In the genomic region with DNA sequence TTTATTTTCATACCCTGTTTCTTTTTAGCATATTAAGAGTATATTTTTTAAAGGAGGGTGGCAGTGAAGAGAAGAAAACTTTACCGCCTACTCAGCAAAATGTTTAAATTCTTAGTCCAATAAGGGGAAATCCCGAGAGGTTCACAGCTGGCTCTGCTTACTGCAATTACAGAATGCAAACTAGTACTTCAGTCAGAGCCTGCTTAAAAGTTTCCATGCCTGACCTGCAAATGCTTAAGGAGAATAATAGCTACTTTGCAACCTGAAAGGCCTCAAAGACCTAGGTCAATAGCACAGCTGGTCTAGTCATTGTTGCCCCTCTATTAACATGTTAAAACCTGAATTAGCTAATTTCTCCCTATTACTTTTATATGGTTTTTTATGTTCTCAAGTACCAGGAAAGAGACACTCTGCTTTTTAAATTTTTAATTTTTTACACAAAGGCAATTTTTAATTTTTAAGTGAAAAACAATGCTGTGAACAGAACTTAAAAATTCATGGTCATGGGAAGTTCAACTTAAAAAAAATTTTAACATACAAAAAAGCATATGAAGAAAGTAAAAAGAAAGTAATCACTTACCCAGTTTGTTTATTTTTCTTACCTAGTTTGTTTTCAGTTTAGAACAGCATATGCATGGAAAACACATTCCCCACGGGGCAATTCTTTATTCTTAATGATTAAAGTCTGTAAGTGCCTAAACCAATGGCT, we compare ENCODE assay signal across 14 cellular contexts.
DNase-seq lines count a peak whose midpoint lies in the region; ATAC-seq, FAIRE-seq and TF ChIP-seq lines count a peak whose summit lies in the region.
"Had no signal": no experiment of that assay in that cellular context is flagged by ENCODE, and none has a peak within 500 bp of the region (broad histone marks: within the 10 kb centered on the region; RNA-seq: fewer than 3 reads in every experiment).

No MANE protein-coding gene starts in this region.

- H3K4me1 Mint-ChIP-seq in nephron progenitor cell = peaks cover 63% of the 10 kb centered on the region
- no peaks in the 10 kb centered on the region for H3K4me1 Mint-ChIP-seq in stimulated activated naive B cell treated with anti-CD40 and anti-IgM and Interleukin-4, amounts not matched to agents 10 μg/mL and 1 μg/mL and 100 μg/mL, for 72 hours

- H3K36me3 Mint-ChIP-seq in nephron progenitor cell (ENCODE audit: low read depth) = peaks cover 7% of the 10 kb centered on the region
- no peaks in the 10 kb centered on the region for H3K36me3 Mint-ChIP-seq in stimulated activated naive B cell treated with anti-CD40 and anti-IgM and Interleukin-4, amounts not matched to agents 10 μg/mL and 1 μg/mL and 100 μg/mL, for 72 hours
- H3K36me3 Mint-ChIP-seq: activated naive CD8-positive, alpha-beta T cell treated with anti-CD3 and anti-CD28 coated beads for 36 hours had no signal

- no peak for DNase-seq in nephron progenitor cell
- no peak for DNase-seq in pancreas
- DNase-seq in stimulated activated naive B cell treated with anti-CD40 and anti-IgM and Interleukin-4, amounts not matched to agents 10 μg/mL and 1 μg/mL and 100 μg/mL, for 72 hours = no peak
- no peak for DNase-seq in caudate nucleus (lab: John Stamatoyannopoulos, UW)
- no peak for DNase-seq in ureter (ENCODE audit: low spot score)
- DNase-seq: activated CD4-positive, alpha-beta T cell treated with anti-CD3 and anti-CD28 coated beads for 4 hours; activated naive CD8-positive, alpha-beta T cell treated with anti-CD3 and anti-CD28 coated beads for 36 hours; NCI-H187 treated with DMSO at 0.1 percent for 48 hours; Right ventricle myocardium superior; small intestine; stimulated activated naive CD4-positive, alpha-beta T cell had no signal

- no peak overlapping the region for H3K4me3 ChIP-seq in pancreas

- FAIRE-seq in endometrium (lab: Jason Lieb, UNC) = peak; percentile 87
- no peak for FAIRE-seq in pancreas (lab: Jason Lieb, UNC)
- FAIRE-seq: small intestine had no signal

- no peaks in the 10 kb centered on the region for H3K4me1 ChIP-seq in pancreas

- H3K27me3 Mint-ChIP-seq in nephron progenitor cell (ENCODE audit: low read depth, poor library complexity) = no peaks in the 10 kb centered on the region
- no peaks in the 10 kb centered on the region for H3K27me3 Mint-ChIP-seq in stimulated activated naive B cell treated with anti-CD40 and anti-IgM and Interleukin-4, amounts not matched to agents 10 μg/mL and 1 μg/mL and 100 μg/mL, for 72 hours

- peak overlapping the region; percentile 7 for H3K4me3 Mint-ChIP-seq in nephron progenitor cell
- no peak overlapping the region for H3K4me3 Mint-ChIP-seq in stimulated activated naive B cell treated with anti-CD40 and anti-IgM and Interleukin-4, amounts not matched to agents 10 μg/mL and 1 μg/mL and 100 μg/mL, for 72 hours
- H3K4me3 Mint-ChIP-seq: activated naive CD8-positive, alpha-beta T cell treated with anti-CD3 and anti-CD28 coated beads for 36 hours had no signal

- 45 to 63% methylated on average over 3 of the region's 3 CpGs for WGBS in pancreas, 2 donors

- no peaks in the 10 kb centered on the region for H3K9me3 ChIP-seq in pancreas

- TF ChIP-seq CTCF in nephron progenitor cell (IDR thresholded peaks at IDR 0.05) (no peak), pancreas (IDR thresholded peaks at IDR 0.05) (no peak)

- ATAC-seq in GM18520 (IDR thresholded peaks at IDR 0.05; ENCODE audit: unreplicated experiment) (peak; percentile 42), HG03060 (IDR thresholded peaks at IDR 0.05; ENCODE audit: low read depth, unreplicated experiment) (peak; percentile 67), pancreas (no peak)
- ATAC-seq in stimulated activated naive B cell treated with anti-CD40 and anti-IgM and Interleukin-4, amounts not matched to agents 10 μg/mL and 1 μg/mL and 100 μg/mL, for 72 hours (replicated peaks) = no peak

- intact Hi-C loops in pancreas (cut with DNase I) = no loop called here

- H3K36me3 ChIP-seq in pancreas = no peaks in the 10 kb centered on the region

- H3K27ac Mint-ChIP-seq in nephron progenitor cell = peak overlapping the region; percentile 90
- H3K27ac Mint-ChIP-seq in stimulated activated naive B cell treated with anti-CD40 and anti-IgM and Interleukin-4, amounts not matched to agents 10 μg/mL and 1 μg/mL and 100 μg/mL, for 72 hours = no peak overlapping the region
- H3K27ac Mint-ChIP-seq: activated naive CD8-positive, alpha-beta T cell treated with anti-CD3 and anti-CD28 coated beads for 36 hours had no signal

- H3K27me3 ChIP-seq in pancreas = no peaks in the 10 kb centered on the region

- H3K27ac ChIP-seq in pancreas = no peak overlapping the region
- no peak overlapping the region for H3K27ac ChIP-seq in caudate nucleus (ENCODE audit: low read depth, low read length)

- no peaks in the 10 kb centered on the region for H3K9me3 Mint-ChIP-seq in nephron progenitor cell
- H3K9me3 Mint-ChIP-seq in stimulated activated naive B cell treated with anti-CD40 and anti-IgM and Interleukin-4, amounts not matched to agents 10 μg/mL and 1 μg/mL and 100 μg/mL, for 72 hours = peaks cover 0 to 4% of the 10 kb centered on the region in 2 donors
- H3K9me3 Mint-ChIP-seq: activated naive CD8-positive, alpha-beta T cell treated with anti-CD3 and anti-CD28 coated beads for 36 hours had no signal

Comparison
In these comparisons a context has a peak if more than half of its experiments do, and no peak if none do; other contexts are left out.
1. ATAC-seq: peak in GM18520 (single experiment) and HG03060 (single experiment); none in pancreas (0 of 4) and stimulated activated naive B cell treated with anti-CD40 and anti-IgM and Interleukin-4, amounts not matched to agents 10 μg/mL and 1 μg/mL and 100 μg/mL, for 72 hours (0 of 2).